8 cellular contexts compared by ENCODE assay signal in genomic region chr2:240557808-240558207, GRCh38. TPM values are rescaled to one million over a fixed set of nuclear protein-coding genes. Genes with fewer than 3 reads are reported as not detected.
A peak's percentile ranks its signal among the peaks of the same experiment; 100 is the strongest.
DNase-seq lines count a peak whose midpoint lies in the region; ATAC-seq and TF ChIP-seq lines count a peak whose summit lies in the region.

A gene with protein sequence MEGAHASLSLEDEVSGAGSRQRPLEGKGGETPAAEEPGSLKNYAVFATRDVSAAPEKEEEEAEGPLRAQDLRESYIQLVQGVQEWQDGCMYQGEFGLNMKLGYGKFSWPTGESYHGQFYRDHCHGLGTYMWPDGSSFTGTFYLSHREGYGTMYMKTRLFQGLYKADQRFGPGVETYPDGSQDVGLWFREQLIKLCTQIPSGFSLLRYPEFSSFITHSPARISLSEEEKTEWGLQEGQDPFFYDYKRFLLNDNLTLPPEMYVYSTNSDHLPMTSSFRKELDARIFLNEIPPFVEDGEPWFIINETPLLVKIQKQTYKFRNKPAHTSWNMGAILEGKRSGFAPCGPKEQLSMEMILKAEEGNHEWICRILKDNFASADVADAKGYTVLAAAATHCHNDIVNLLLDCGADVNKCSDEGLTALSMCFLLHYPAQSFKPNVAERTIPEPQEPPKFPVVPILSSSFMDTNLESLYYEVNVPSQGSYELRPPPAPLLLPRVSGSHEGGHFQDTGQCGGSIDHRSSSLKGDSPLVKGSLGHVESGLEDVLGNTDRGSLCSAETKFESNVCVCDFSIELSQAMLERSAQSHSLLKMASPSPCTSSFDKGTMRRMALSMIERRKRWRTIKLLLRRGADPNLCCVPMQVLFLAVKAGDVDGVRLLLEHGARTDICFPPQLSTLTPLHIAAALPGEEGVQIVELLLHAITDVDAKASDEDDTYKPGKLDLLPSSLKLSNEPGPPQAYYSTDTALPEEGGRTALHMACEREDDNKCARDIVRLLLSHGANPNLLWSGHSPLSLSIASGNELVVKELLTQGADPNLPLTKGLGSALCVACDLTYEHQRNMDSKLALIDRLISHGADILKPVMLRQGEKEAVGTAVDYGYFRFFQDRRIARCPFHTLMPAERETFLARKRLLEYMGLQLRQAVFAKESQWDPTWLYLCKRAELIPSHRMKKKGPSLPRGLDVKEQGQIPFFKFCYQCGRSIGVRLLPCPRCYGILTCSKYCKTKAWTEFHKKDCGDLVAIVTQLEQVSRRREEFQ (minus strand): TSS chr2:240557988. CDS start chr2:240557335, 653 bp downstream.

- ATAC-seq in lung (ENCODE audit: insufficient read depth, low FRiP score) (peak; percentile 22), HG03457 (IDR thresholded peaks at IDR 0.05; ENCODE audit: unreplicated experiment) (no peak)

- 5 to 7% methylated on average over 43 to 47 of the region's 47 CpGs for WGBS in lung, 2 donors

- H3K36me3 ChIP-seq in lung (ENCODE audit: control insufficient read depth in 2 of 2, insufficient read depth in 2 of 2, low read length in 2 of 2): peaks cover 0 to 12% of the 10 kb centered on the region in 2 donors

- no peak for TF ChIP-seq CTCF in lung (IDR thresholded peaks at IDR 0.05; ENCODE audit: control extremely low read depth, extremely low read depth)

- peaks cover 9 to 19% of the 10 kb centered on the region in 2 donors for H3K4me1 ChIP-seq in lung (ENCODE audit: control insufficient read depth in 2 of 2, insufficient read depth in 2 of 2, low read length in 2 of 2)

- no peak within 1 kb of the TSS for H3K4me3 ChIP-seq in lung

- H3K27me3 ChIP-seq in lung (ENCODE audit: control insufficient read depth, insufficient read depth): no peaks in the 10 kb centered on the region

- H3K27ac ChIP-seq in lung (ENCODE audit: low read depth in 1 of 2, low read length in 1 of 2): no peak within 1 kb of the TSS

- peak; percentile 36 for DNase-seq in NCI-H2029 (lab: John Stamatoyannopoulos, UW)
- DNase-seq in NCI-H2029 treated with DMSO at 0.1 percent for 48 hours (lab: John Stamatoyannopoulos, UW): no peak
- DNase-seq in activated CD4-positive, alpha-beta T cell treated with anti-CD3 and anti-CD28 coated beads, Interleukin-2, amount 50 U/mL, for 48 hours: peak; percentile 76 to 81
- DNase-seq in effector CD8-positive, alpha-beta T cell (lab: John Stamatoyannopoulos, UW): peak; percentile 54
- DNase-seq in lung (ENCODE audit: low spot score): no peak
- peak; percentile 66 to 69 for DNase-seq in stimulated activated CD8-positive, alpha-beta memory T cell treated with anti-CD3 and anti-CD28 coated beads, Interleukin-2, amount 100 ng/mL, for 48 hours (ENCODE audit: low read depth in 2 of 2)
- DNase-seq in NCI-H2196 treated with DMSO at 0.1 percent for 48 hours (lab: John Stamatoyannopoulos, UW; ENCODE audit: unreplicated experiment): no peak

- H3K9me3 ChIP-seq in lung (ENCODE audit: control insufficient read depth in 2 of 2, insufficient read depth in 1 of 2, low read length in 1 of 2): no peaks in the 10 kb centered on the region

RNA-seq across cellular contexts. Expression of the gene that starts here (rescaled TPM):
- 10 to 100 TPM; 15.8 to 34.8 TPM for total RNA-seq in lung
- polyA plus RNA-seq in lung: 10 to 100 TPM in 1 of 2 donors, 1 to 10 TPM in 1; 9.3 to 13.9 TPM

Comparison
In these comparisons a context has a peak if more than half of its experiments do, and no peak if none do; other contexts are left out.
1. DNase-seq: peak in NCI-H2029 (single experiment), activated CD4-positive, alpha-beta T cell treated with anti-CD3 and anti-CD28 coated beads, Interleukin-2, amount 50 U/mL, for 48 hours (2 of 2), effector CD8-positive, alpha-beta T cell (single experiment) and stimulated activated CD8-positive, alpha-beta memory T cell treated with anti-CD3 and anti-CD28 coated beads, Interleukin-2, amount 100 ng/mL, for 48 hours (2 of 2); none in NCI-H2029 treated with DMSO at 0.1 percent for 48 hours (single experiment), lung (single experiment) and NCI-H2196 treated with DMSO at 0.1 percent for 48 hours (single experiment).